ENCODE assay signal across 1 cellular context in genomic region chr3:46667657-46668056, GRCh38.
TF ChIP-seq lines count a peak whose summit lies in the region.

No MANE protein-coding gene starts in this region.

TF ChIP-seq in IMR-90, 13 proteins besides CTCF, POLR2A, EP300 and RAD21:
- TF ChIP-seq MAZ (IDR thresholded peaks at IDR 0.05; ENCODE audit: borderline replicate concordance, low read depth, low read length) (no peak), SMC3 (IDR thresholded peaks at IDR 0.05; ENCODE audit: low read depth, low read length) (no peak), MAFK (IDR thresholded peaks at IDR 0.05; ENCODE audit: low read depth, low read length) (no peak), CEBPB (IDR thresholded peaks at IDR 0.05; ENCODE audit: low read depth, low read length) (no peak), RFX5 (IDR thresholded peaks at IDR 0.05; ENCODE audit: low read depth, low read length) (no peak), RCOR1 (IDR thresholded peaks at IDR 0.05; ENCODE audit: insufficient replicate concordance, low read length) (no peak), MXI1 (IDR thresholded peaks at IDR 0.05; ENCODE audit: borderline replicate concordance, low read depth, low read length) (no peak), NFE2L2 (IDR thresholded peaks at IDR 0.05; ENCODE audit: low read depth, low read length) (no peak), USF2 (IDR thresholded peaks at IDR 0.05; ENCODE audit: low read depth, low read length) (no peak), CHD1 (IDR thresholded peaks at IDR 0.05; ENCODE audit: low read depth, low read length) (no peak)
